Comparison of ENCODE assay signal across 8 cellular contexts in genomic region chr4:1183985-1184773, GRCh38. TPM values are rescaled to one million over a fixed set of nuclear protein-coding genes. Genes with fewer than 3 reads are reported as not detected.
DNase-seq lines count a peak whose midpoint lies in the region; ATAC-seq and FAIRE-seq lines count a peak whose summit lies in the region.
"Had no signal": no experiment of that assay in that cellular context is flagged by ENCODE, and none has a peak within 500 bp of the region (broad histone marks: within the 10 kb centered on the region; RNA-seq: fewer than 3 reads in every experiment).

No MANE protein-coding gene starts in this region.

- H3K4me1 ChIP-seq in adipocyte (ENCODE audit: control insufficient read depth, insufficient read depth, low read length) (peaks cover 17% of the 10 kb centered on the region), skeletal muscle tissue (ENCODE audit: control insufficient read depth in 3 of 3, insufficient read depth in 3 of 3, low read length in 3 of 3) (peaks cover 4 to 6% (median 5%) of the 10 kb centered on the region in 3 donors)

- peak; percentile 68 for ATAC-seq in HG03135 (IDR thresholded peaks at IDR 0.05; ENCODE audit: unreplicated experiment)
- no peak for ATAC-seq in GM19397 (IDR thresholded peaks at IDR 0.05; ENCODE audit: unreplicated experiment)

- H3K9me3 ChIP-seq in adipocyte (ENCODE audit: control insufficient read depth, low read length) (peaks cover 18% of the 10 kb centered on the region), skeletal muscle tissue (ENCODE audit: control insufficient read depth in 3 of 3, low read length in 3 of 3) (no peaks in the 10 kb centered on the region)

- peak overlapping the region; percentile 63 for H3K9ac ChIP-seq in adipocyte (ENCODE audit: low read length)
- H3K9ac ChIP-seq in skeletal muscle tissue (ENCODE audit: low read depth in 1 of 3, low read length in 3 of 3), result no peak overlapping the region

- peak; percentile 81 for FAIRE-seq in GM19239 (lab: Jason Lieb, UNC)

- no peaks in the 10 kb centered on the region for H3K36me3 ChIP-seq in adipocyte (ENCODE audit: control insufficient read depth, insufficient read depth, low read length, severe bottlenecking)
- H3K36me3 ChIP-seq in skeletal muscle tissue (ENCODE audit: control insufficient read depth in 3 of 3, insufficient read depth in 3 of 3, low read length in 3 of 3), result no peaks in the 10 kb centered on the region
- H3K36me3 ChIP-seq: SJCRH30 had no signal

- H3K27me3 ChIP-seq in adipocyte (replicated peaks; ENCODE audit: control insufficient read depth, insufficient read depth, low read length) (no peaks in the 10 kb centered on the region), skeletal muscle tissue (ENCODE audit: control insufficient read depth in 3 of 3, insufficient read depth in 3 of 3, low read length in 3 of 3) (no peaks in the 10 kb centered on the region)
- H3K27me3 ChIP-seq: SJCRH30 had no signal

- H3K27ac ChIP-seq in skeletal muscle tissue (ENCODE audit: low read depth, low read length), result peak overlapping the region; percentile 11
- H3K27ac ChIP-seq: SJCRH30 had no signal

- H3K4me3 ChIP-seq in adipocyte (ENCODE audit: low read length) (peak overlapping the region; percentile 71), skeletal muscle tissue (ENCODE audit: low read length in 3 of 3) (peak overlapping the region in 1 of 3 donors; percentile 32)
- H3K4me3 ChIP-seq: SJCRH30 had no signal

- DNase-seq in GM19239 (ENCODE audit: insufficient read length, low spot score) (no peak), adipocyte (ENCODE audit: low read depth) (no peak), Ammon's horn (ENCODE audit: low spot score) (no peak), middle frontal gyrus (ENCODE audit: extremely low spot score, low spot score) (no peak)
- DNase-seq: SJCRH30 had no signal

RNA-seq across cellular contexts. Expression of gene SPON2, which starts 11.8 kb away (rescaled TPM):
- 29.2 TPM for total RNA-seq in skeletal muscle tissue
